ENCODE assay signal across 25 cellular contexts in genomic region chr10:87507879-87508278, GRCh38. TPM values are rescaled to one million over a fixed set of nuclear protein-coding genes. Genes with fewer than 3 reads are reported as not detected.
DNase-seq lines count a peak whose midpoint lies in the region; ATAC-seq, FAIRE-seq and TF ChIP-seq lines count a peak whose summit lies in the region.
"Had no signal": no experiment of that assay in that cellular context is flagged by ENCODE, and none has a peak within 500 bp of the region (broad histone marks: within the 10 kb centered on the region; RNA-seq: fewer than 3 reads in every experiment).

No MANE protein-coding gene starts in this region.

- no peak overlapping the region for H4K5ac ChIP-seq in IMR-90 (ENCODE audit: low read depth, low read length)

- no peaks in the 10 kb centered on the region for H3K27me3 Mint-ChIP-seq in T-helper 2 cell treated with Interferon-gamma antibody and Interleukin-4, amounts not matched to agents 5 μg/mL and 100 μg/mL, for 36 hours (ENCODE audit: low read depth)
- H3K27me3 Mint-ChIP-seq: activated B cell treated with CpG ODN at 0.5 μM for 24 hours; effector memory CD8-positive, alpha-beta T cell had no signal

- no TSS peak for BruUV-seq in IMR-90 (replicated peaks; lab: Mats Ljungman, UMichigan)

- H3K27ac ChIP-seq in A549 (no peak overlapping the region), IMR-90 (ENCODE audit: insufficient read depth, low read length) (no peak overlapping the region), liver (ENCODE audit: low read depth in 1 of 2, low read length in 2 of 2) (peak overlapping the region; percentile 11 to 59)
- H3K27ac ChIP-seq: colonic mucosa, esophagus muscularis mucosa, left lung, tibial artery had no signal

- no peak overlapping the region for H3K14ac ChIP-seq in IMR-90 (replicated peaks; ENCODE audit: low read depth, low read length)

- intact Hi-C loops in IMR-90 (cut with micrococcal nuclease): loop anchor here (2.0 to 5.0 kb wide), 2 partner anchors 13 to 166 kb away; no protein-coding TSS in a partner anchor

- TF ChIP-seq RAD21 in A549 (conservative IDR thresholded peaks at IDR 0.05 in 1 of 2, IDR thresholded peaks at IDR 0.05 in 1 of 2) (no peak), IMR-90 (IDR thresholded peaks at IDR 0.05; ENCODE audit: low read length) (no peak), liver (IDR thresholded peaks at IDR 0.05) (no peak)

- in situ Hi-C loops in IMR-90 (cut with MboI; ENCODE audit: low sequenced_read_pairs): loop anchor here (25.0 kb wide), 1 partner anchor 296 kb away; no protein-coding TSS in a partner anchor

- no peak overlapping the region for H3K4me3 Mint-ChIP-seq in T-helper 2 cell treated with Interferon-gamma antibody and Interleukin-4, amounts not matched to agents 5 μg/mL and 100 μg/mL, for 36 hours
- H3K4me3 Mint-ChIP-seq: activated B cell treated with CpG ODN at 0.5 μM for 24 hours; CD8-positive, alpha-beta T cell; effector memory CD8-positive, alpha-beta T cell; H9 had no signal

- TF ChIP-seq EP300 in A549 (IDR thresholded peaks at IDR 0.05): no peak

- peaks cover 1% of the 10 kb centered on the region; the same call in 1 of the 2 replicates for H3K36me3 ChIP-seq in IMR-90 (ENCODE audit: control insufficient read depth, insufficient read depth, low read length)
- H3K36me3 ChIP-seq in liver (ENCODE audit: control insufficient read depth in 4 of 4, insufficient read depth in 3 of 4, low read depth in 1 of 4, low read length in 3 of 4): peaks cover 0 to 11% (median 5%) of the 10 kb centered on the region in 4 donors
- H3K36me3 ChIP-seq: colonic mucosa had no signal

- H2BK15ac ChIP-seq in IMR-90 (ENCODE audit: low read depth, low read length): no peak overlapping the region

- H4K20me1 ChIP-seq in IMR-90 (ENCODE audit: insufficient read depth, low read length): no peaks in the 10 kb centered on the region; the same call in 1 of the 2 replicates

- H4K8ac ChIP-seq in IMR-90 (ENCODE audit: low read depth in 2 of 2, low read length in 2 of 2): no peak overlapping the region

- peaks cover 30% of the 10 kb centered on the region for H3K4me1 ChIP-seq in A549
- H3K4me1 ChIP-seq in IMR-90 (ENCODE audit: control insufficient read depth, insufficient read depth, low read length): peaks cover 1% of the 10 kb centered on the region; the same call in 1 of the 2 replicates
- peaks cover 0 to 42% (median 33%) of the 10 kb centered on the region in 4 donors for H3K4me1 ChIP-seq in liver (ENCODE audit: control insufficient read depth in 4 of 4, insufficient read depth in 4 of 4, low read length in 3 of 4)
- H3K4me1 ChIP-seq: colonic mucosa had no signal

- H3K9ac ChIP-seq in IMR-90 (ENCODE audit: low read depth, low read length) (no peak overlapping the region), liver (ENCODE audit: low read depth in 1 of 2, low read length in 2 of 2) (peak overlapping the region; percentile 20 to 41)

- TF ChIP-seq POLR2A in A549 (IDR thresholded peaks at IDR 0.05; ENCODE audit: low read length) (no peak), IMR-90 (IDR thresholded peaks at IDR 0.05; ENCODE audit: low read depth, low read length) (no peak)

- H3K9me3 Mint-ChIP-seq in T-helper 2 cell treated with Interferon-gamma antibody and Interleukin-4, amounts not matched to agents 5 μg/mL and 100 μg/mL, for 36 hours: no peaks in the 10 kb centered on the region
- no peaks in the 10 kb centered on the region for H3K9me3 Mint-ChIP-seq in activated naive CD4-positive, alpha-beta T cell treated with anti-CD3 and anti-CD28 coated beads, Interleukin-2, amount 50 U/mL, for 72 hours
- H3K9me3 Mint-ChIP-seq: activated B cell treated with CpG ODN at 0.5 μM for 24 hours; CD8-positive, alpha-beta T cell; effector memory CD8-positive, alpha-beta T cell; H9 had no signal

- peaks cover 19% of the 10 kb centered on the region for H3K4me1 Mint-ChIP-seq in T-helper 2 cell treated with Interferon-gamma antibody and Interleukin-4, amounts not matched to agents 5 μg/mL and 100 μg/mL, for 36 hours (ENCODE audit: low read depth)

- no peak overlapping the region for H2BK20ac ChIP-seq in IMR-90 (ENCODE audit: low read depth, low read length)

- H2AK9ac ChIP-seq in IMR-90 (replicated peaks; ENCODE audit: low read depth, low read length, poor library complexity): no peak overlapping the region

- POLR2A ChIA-PET in A549 (lab: Yijun Ruan, JAX) (no interaction called here), IMR-90 (lab: Charles Lee; ENCODE audit: unreplicated experiment) (no interaction called here)

- no peak overlapping the region for H3K23ac ChIP-seq in IMR-90 (ENCODE audit: low read depth, low read length)

- H3K9me3 ChIP-seq in A549: no peaks in the 10 kb centered on the region
- no peaks in the 10 kb centered on the region for H3K9me3 ChIP-seq in IMR-90 (ENCODE audit: control insufficient read depth, insufficient read depth, low read length)
- H3K9me3 ChIP-seq in liver (ENCODE audit: control insufficient read depth in 4 of 4, low read length in 3 of 4): no peaks in the 10 kb centered on the region
- H3K9me3 ChIP-seq: colonic mucosa, esophagus muscularis mucosa, left lung, tibial artery had no signal

- no peak overlapping the region for H2AFZ ChIP-seq in IMR-90 (replicated peaks; ENCODE audit: low read length, poor library complexity)

- H3K4me3 ChIP-seq in A549 (no peak overlapping the region), IMR-90 (ENCODE audit: insufficient read depth, low read depth, low read length) (no peak overlapping the region), liver (ENCODE audit: low read depth in 1 of 3, low read length in 3 of 3) (peak overlapping the region in 2 of 3 donors; percentile 12 to 24)
- H3K4me3 ChIP-seq: colonic mucosa, esophagus muscularis mucosa, left lung, tibial artery had no signal

- H3K27ac Mint-ChIP-seq in T-helper 2 cell treated with Interferon-gamma antibody and Interleukin-4, amounts not matched to agents 5 μg/mL and 100 μg/mL, for 36 hours: no peak overlapping the region
- no peak overlapping the region for H3K27ac Mint-ChIP-seq in activated naive CD4-positive, alpha-beta T cell treated with anti-CD3 and anti-CD28 coated beads, Interleukin-2, amount 50 U/mL, for 72 hours
- H3K27ac Mint-ChIP-seq: activated B cell treated with CpG ODN at 0.5 μM for 24 hours; CD8-positive, alpha-beta T cell; effector memory CD8-positive, alpha-beta T cell; H9 had no signal

- H3K4ac ChIP-seq in IMR-90 (ENCODE audit: low read depth, low read length): no peak overlapping the region

- no peak overlapping the region for H2BK120ac ChIP-seq in IMR-90 (ENCODE audit: low read depth, low read length)

- dilution Hi-C loops in IMR-90 (cut with HindIII; ENCODE audit: low sequenced_read_pairs, unreplicated experiment): no loop called here

- H3K36me3 Mint-ChIP-seq in T-helper 2 cell treated with Interferon-gamma antibody and Interleukin-4, amounts not matched to agents 5 μg/mL and 100 μg/mL, for 36 hours (ENCODE audit: low read depth): peaks cover 10% of the 10 kb centered on the region
- H3K36me3 Mint-ChIP-seq in activated naive CD4-positive, alpha-beta T cell treated with anti-CD3 and anti-CD28 coated beads, Interleukin-2, amount 50 U/mL, for 72 hours: peaks cover 0 to 14% of the 10 kb centered on the region in 2 donors

- H2BK5ac ChIP-seq in IMR-90 (ENCODE audit: low read depth, low read length, poor library complexity, severe bottlenecking): no peak overlapping the region

- DNase-seq in A549 (ENCODE audit: low read depth in 1 of 2, low spot score in 1 of 2) (no peak), IMR-90 (no peak), amniotic epithelial cell (ENCODE audit: low read depth) (peak; percentile 24)
- no peak for DNase-seq in T-helper 2 cell treated with Interferon-gamma antibody and Interleukin-4, amounts not matched to agents 5 μg/mL and 100 μg/mL, for 36 hours (ENCODE audit: low spot score)
- DNase-seq in activated naive CD4-positive, alpha-beta T cell treated with anti-CD3 and anti-CD28 coated beads, Interleukin-2, amount 50 U/mL, for 72 hours (ENCODE audit: low spot score in 2 of 2): no peak
- DNase-seq: activated B cell treated with CpG ODN at 0.5 μM for 24 hours; activated naive CD4-positive, alpha-beta T cell treated with Interleukin-2 at 50 U/mL for 16 hours; anterior cingulate cortex; CD8-positive, alpha-beta T cell; colonic mucosa; effector memory CD8-positive, alpha-beta T cell; foreskin melanocyte; H9; left lung; NCI-H146; NCI-H446 treated with DMSO at 0.1 percent for 48 hours; occipital lobe; SHP77 treated with DMSO at 0.1 percent for 48 hours; tibial artery had no signal

- H2AK5ac ChIP-seq in IMR-90 (ENCODE audit: low read depth, low read length): no peak overlapping the region

- CTCF ChIA-PET in A549 (lab: Yijun Ruan, JAX) (no interaction called here), IMR-90 (lab: Yijun Ruan, JAX) (no interaction called here)

- no peak for ATAC-seq in A549
- ATAC-seq in IMR-90 (ENCODE audit: low read depth): no peak
- no peak for ATAC-seq in GM19463 (IDR thresholded peaks at IDR 0.05; ENCODE audit: unreplicated experiment)
- no peak for ATAC-seq in GM18858 (IDR thresholded peaks at IDR 0.05; ENCODE audit: unreplicated experiment)
- no peak for ATAC-seq in activated naive CD4-positive, alpha-beta T cell treated with anti-CD3 and anti-CD28 coated beads, Interleukin-2, amount 50 U/mL, for 72 hours
- ATAC-seq: CD8-positive, alpha-beta T cell; effector memory CD8-positive, alpha-beta T cell; left lung had no signal

- no peaks in the 10 kb centered on the region; the same call in 1 of the 2 replicates for H3K9me1 ChIP-seq in IMR-90 (ENCODE audit: insufficient read depth, low read length)

- H3K4me2 ChIP-seq in A549: peak overlapping the region; percentile 97
- H3K4me2 ChIP-seq in IMR-90 (ENCODE audit: low read depth, low read length): no peak overlapping the region

- no peak overlapping the region for H4K91ac ChIP-seq in IMR-90 (ENCODE audit: insufficient read depth, low read depth, low read length)

- peaks cover 16 to 36% of the 10 kb centered on the region in 2 experiments for H3K79me1 ChIP-seq in IMR-90 (ENCODE audit: low read depth in 1 of 2, low read length in 2 of 2)

- no peak overlapping the region for H3K18ac ChIP-seq in IMR-90 (ENCODE audit: low read depth, low read length)

- FAIRE-seq in A549 (lab: Jason Lieb, UNC): no peak
- FAIRE-seq: GM12892, HTR-8/SVneo had no signal

- H3K27me3 ChIP-seq in IMR-90 (ENCODE audit: control insufficient read depth, insufficient read depth, low read length) (no peaks in the 10 kb centered on the region), liver (ENCODE audit: control insufficient read depth in 4 of 4, insufficient read depth in 4 of 4, low read length in 3 of 4) (no peaks in the 10 kb centered on the region)
- H3K27me3 ChIP-seq: colonic mucosa, esophagus muscularis mucosa, tibial artery had no signal

- TF ChIP-seq CTCF in A549 (IDR thresholded peaks at IDR 0.05) (no peak), IMR-90 (conservative IDR thresholded peaks at IDR 0.05; ENCODE audit: low read depth, low read length) (no peak), liver (IDR thresholded peaks at IDR 0.05; ENCODE audit: low read depth, low read length, missing input control) (no peak)

- WGBS in A549 (ENCODE audit: missing lambda C conversion rate): 89% methylated on average over 4 of the region's 4 CpGs
- no CpG with 5 or more reads among the region's 4 CpGs for WGBS in IMR-90 (ENCODE audit: extremely low coverage in 2 of 2, insufficient read length in 1 of 2), 2 experiments
- WGBS in liver: 41% methylated on average over 4 of the region's 4 CpGs

- H3K56ac ChIP-seq in IMR-90 (ENCODE audit: extremely low read depth, insufficient read depth, low read length): no peak overlapping the region

RNA-seq across cellular contexts. Expression of gene MINPP1, which starts 3.2 kb away (rescaled TPM):
- 26.9 and 28.4 TPM in 2 replicates for polyA plus RNA-seq in A549 (2011; rRNA removed)
- 13.7 and 16.6 TPM in 2 replicates for polyA plus RNA-seq in A549 (2012; cell fraction: cytosol; rRNA removed)
- 17.2 and 31.9 TPM in 2 replicates for polyA plus RNA-seq in A549 (2012; cell fraction: nucleus; rRNA removed)
- polyA plus RNA-seq in A549 (2017; fragmentation: RNase III; extraction: RNeasy Plus Mini Kit Qiagen cat#74134 plus additional on column Dnase treatment): 29.5 to 32.5 TPM (median 31.4 TPM) in 3 replicates
- 4.1 and 4.9 TPM in 2 replicates for polyA minus RNA-seq in A549 (2011; rRNA and poly(A)+ RNA removed)
- 11.7 and 16.9 TPM in 2 replicates for total RNA-seq in IMR-90 (2012; rRNA removed)
- 14.3 and 14.4 TPM in 2 replicates for polyA plus RNA-seq in IMR-90 (2012; rRNA removed)
- polyA plus RNA-seq in IMR-90 (2012; cell fraction: cytosol; rRNA removed): 7.3 and 12.3 TPM in 2 replicates
- 7.2 and 10.0 TPM in 2 replicates for polyA plus RNA-seq in IMR-90 (2012; cell fraction: nucleus; rRNA removed; ENCODE audit: low replicate concordance)
- 100 to 1,000 TPM in 1 of 2 donors, 10 to 100 TPM in 1; 29.5 to 111 TPM for total RNA-seq in liver
- polyA plus RNA-seq in liver: 10 to 100 TPM; 19.1 to 19.8 TPM
- 1 to 10 TPM; 6.4 to 8.3 TPM for total RNA-seq in activated naive CD4-positive, alpha-beta T cell treated with anti-CD3 and anti-CD28 coated beads, Interleukin-2, amount 50 U/mL, for 72 hours

Comparison
In these comparisons a context has a peak if more than half of its experiments do, and no peak if none do; other contexts are left out.
1. H3K27ac ChIP-seq: peak in liver (2 of 2); none in A549 (0 of 2) and IMR-90 (single experiment).
2. H3K4me3 ChIP-seq: peak in liver (2 of 3); none in A549 (single experiment) and IMR-90 (single experiment).